Comparison of ENCODE assay signal across 1 cellular context in genomic region chr4:8601556-8601955, GRCh38.
TF ChIP-seq lines count a peak whose summit lies in the region.

No MANE protein-coding gene starts in this region.

TF ChIP-seq in H1, 55 proteins besides CTCF, POLR2A, EP300 and RAD21:
- TF ChIP-seq CHD1 (IDR thresholded peaks at IDR 0.05; ENCODE audit: low read depth, low read length) (no peak), CHD7 (IDR thresholded peaks at IDR 0.05; ENCODE audit: insufficient replicate concordance, low read length) (no peak), SP2 (IDR thresholded peaks at IDR 0.05; ENCODE audit: low read length) (no peak), TAF1 (IDR thresholded peaks at IDR 0.05; ENCODE audit: low read depth, low read length) (no peak), USF2 (IDR thresholded peaks at IDR 0.05; ENCODE audit: low read length) (no peak), CREB1 (IDR thresholded peaks at IDR 0.05) (no peak), TCF12 (IDR thresholded peaks at IDR 0.05; ENCODE audit: low read depth, low read length) (no peak), EGR1 (IDR thresholded peaks at IDR 0.05; ENCODE audit: borderline replicate concordance, low read depth, low read length) (no peak), CBX8 (IDR thresholded peaks at IDR 0.05; ENCODE audit: borderline replicate concordance, low read depth, low read length) (no peak), SP4 (IDR thresholded peaks at IDR 0.05; ENCODE audit: low read length) (no peak), GABPA (IDR thresholded peaks at IDR 0.05; ENCODE audit: borderline replicate concordance, insufficient read depth, low read length) (no peak), EZH2 (IDR thresholded peaks at IDR 0.05; ENCODE audit: low read depth, low read length, severe bottlenecking) (no peak), RBBP5 (IDR thresholded peaks at IDR 0.05; ENCODE audit: borderline replicate concordance, low read depth, low read length) (no peak), RFX5 (IDR thresholded peaks at IDR 0.05; ENCODE audit: borderline replicate concordance, low read depth, low read length) (no peak), SRF (IDR thresholded peaks at IDR 0.05; ENCODE audit: low read depth, low read length) (no peak)
